ENCODE assay signal across 1 cellular context in genomic region chr13:112606125-112607001, GRCh38.
TF ChIP-seq lines count a peak whose summit lies in the region.

No MANE protein-coding gene starts in this region.

TF ChIP-seq in WTC11, 78 proteins besides CTCF, POLR2A, EP300 and RAD21 (continued from another document):
- TF ChIP-seq, protein P1, sequence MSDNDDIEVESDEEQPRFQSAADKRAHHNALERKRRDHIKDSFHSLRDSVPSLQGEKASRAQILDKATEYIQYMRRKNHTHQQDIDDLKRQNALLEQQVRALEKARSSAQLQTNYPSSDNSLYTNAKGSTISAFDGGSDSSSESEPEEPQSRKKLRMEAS (CRISPR knock-in tag; IDR thresholded peaks at IDR 0.05): 0 out of 2 replicates have a peak, but pooled peaks have one; percentile 21
- TF ChIP-seq FOXP4 (CRISPR knock-in tag; IDR thresholded peaks at IDR 0.05) (no peak; the same call in 1 of the 2 replicates), EMX1 (CRISPR knock-in tag; IDR thresholded peaks at IDR 0.05) (no peak), FOXK1 (CRISPR knock-in tag; IDR thresholded peaks at IDR 0.05) (0 out of 2 replicates have a peak, but pooled peaks have one; percentile 20), ETV6 (CRISPR knock-in tag; IDR thresholded peaks at IDR 0.05) (0 out of 2 replicates have a peak, but pooled peaks have one; percentile 53), TP53 (CRISPR knock-in tag; IDR thresholded peaks at IDR 0.05) (no peak), ZNF416 (CRISPR knock-in tag; IDR thresholded peaks at IDR 0.05) (no peak), MYBL2 (CRISPR knock-in tag; IDR thresholded peaks at IDR 0.05) (no peak; the same call in 1 of the 2 replicates), SP1 (CRISPR knock-in tag; conservative IDR thresholded peaks at IDR 0.05) (peak; percentile 81), HMGXB4 (CRISPR knock-in tag; IDR thresholded peaks at IDR 0.05) (peak; percentile 60; the same call in 1 of the 2 replicates)
